Comparison of ENCODE assay signal across 11 cellular contexts in the genomic region with DNA sequence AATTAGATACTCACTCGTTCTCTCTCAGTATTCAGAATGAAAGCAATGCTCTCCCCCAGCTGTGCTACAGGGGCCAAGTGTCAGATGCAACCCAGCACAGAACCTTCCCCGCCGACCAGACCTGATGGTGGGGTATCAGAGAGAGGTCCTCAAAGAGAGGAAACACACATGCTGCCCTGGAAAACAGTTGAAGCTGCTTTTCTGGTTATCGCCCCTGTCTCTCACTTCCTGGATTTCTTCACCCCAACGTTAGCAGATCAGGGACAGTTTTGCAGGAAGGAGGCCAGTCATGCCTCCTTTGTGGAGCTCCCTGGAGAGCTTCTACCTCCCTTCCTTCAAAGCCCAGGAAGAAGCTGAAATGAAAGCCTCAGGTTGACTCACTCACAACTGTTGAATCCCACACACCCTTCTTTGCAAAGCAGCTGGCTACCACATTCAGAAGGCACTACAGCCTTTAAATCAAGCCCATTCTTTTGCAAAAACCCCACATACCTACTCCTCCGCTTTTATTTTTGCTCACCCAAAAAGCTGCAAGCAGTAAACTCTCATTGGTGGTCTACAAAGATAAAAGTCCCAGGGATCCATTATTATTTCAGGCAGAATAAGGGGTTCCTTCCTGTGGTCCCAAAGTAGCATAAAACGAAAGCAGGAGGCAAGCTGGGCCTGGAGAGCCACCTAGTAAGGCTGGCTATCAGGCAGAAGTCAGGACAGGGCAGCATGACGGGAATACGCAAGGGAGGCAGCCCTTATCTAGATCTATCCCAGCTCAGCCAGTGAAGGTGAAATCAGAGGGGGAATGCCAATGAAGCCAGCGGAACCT. TPM values are rescaled to one million over a fixed set of nuclear protein-coding genes. Genes with fewer than 3 reads are reported as not detected.
DNase-seq lines count a peak whose midpoint lies in the region; ATAC-seq and TF ChIP-seq lines count a peak whose summit lies in the region.
"Had no signal": no experiment of that assay in that cellular context is flagged by ENCODE, and none has a peak within 500 bp of the region (broad histone marks: within the 10 kb centered on the region; RNA-seq: fewer than 3 reads in every experiment).

No MANE protein-coding gene starts in this region.

- H3K4me1 ChIP-seq in HEK293 (ENCODE audit: control insufficient read depth, insufficient read depth, low read length) (peaks cover 2% of the 10 kb centered on the region), OCI-LY7 (ENCODE audit: insufficient read depth, low read length, poor library complexity, severe bottlenecking) (peaks cover 43% of the 10 kb centered on the region)

- H3K4me3 ChIP-seq in HEK293 (ENCODE audit: low read depth, low read length) (no peak overlapping the region), OCI-LY7 (ENCODE audit: low read depth, low read length, poor library complexity, severe bottlenecking) (peak overlapping the region; percentile 30)
- H3K4me3 ChIP-seq: dorsolateral prefrontal cortex had no signal

- BruUV-seq in OCI-LY7 (replicated peaks; lab: Mats Ljungman, UMichigan): no TSS peak

- intact Hi-C loops in OCI-LY7 (cut with micrococcal nuclease; ENCODE audit: unreplicated experiment): loop anchor here (2.0 kb wide), 2 partner anchors 24 to 54 kb away; a partner anchor contains a TSS

- H3K79me2 ChIP-seq in OCI-LY7 (ENCODE audit: insufficient read depth, low read depth, low read length): no peaks in the 10 kb centered on the region

- CTCF ChIA-PET in HEK293 (lab: Yijun Ruan, JAX) (interaction anchor here (0.6 kb wide), 1 partner anchor 43 kb away, joined by 4 read pairs; no protein-coding TSS in a partner anchor), OCI-LY7 (lab: Charles Lee; ENCODE audit: unreplicated experiment) (interaction anchor here (0.6 kb wide), 1 partner anchor 47 kb away, joined by 4 read pairs; no protein-coding TSS in a partner anchor)

- H3K27ac ChIP-seq in HEK293 (ENCODE audit: extremely low read depth, low read depth, low read length) (no peak overlapping the region), OCI-LY7 (ENCODE audit: low read depth, low read length, poor library complexity, severe bottlenecking) (peak overlapping the region; percentile 72)

- H3K4me2 ChIP-seq in OCI-LY7 (ENCODE audit: low read length): peak overlapping the region; percentile 64

- H3K9me3 ChIP-seq in HEK293 (ENCODE audit: control insufficient read depth, insufficient read depth, low read depth, low read length) (no peaks in the 10 kb centered on the region), OCI-LY7 (ENCODE audit: low read length) (peaks cover 13% of the 10 kb centered on the region)

- no peaks in the 10 kb centered on the region for H4K20me1 ChIP-seq in OCI-LY7 (ENCODE audit: insufficient read depth, low read length)

- TF ChIP-seq CTCF in GM13977 (IDR thresholded peaks at IDR 0.05; ENCODE audit: extremely low read depth, insufficient read depth, missing control alignments) (no peak), HEK293 (tag by site-specific recombination; IDR thresholded peaks at IDR 0.05) (no peak), OCI-LY7 (conservative IDR thresholded peaks at IDR 0.05; ENCODE audit: low read length) (no peak)

- ATAC-seq in left lobe of liver: peak; percentile 22

- peak overlapping the region; percentile 80 for H2AFZ ChIP-seq in OCI-LY7 (ENCODE audit: low read length)

- H3K36me3 ChIP-seq in HEK293 (ENCODE audit: control insufficient read depth in 2 of 2, insufficient read depth in 1 of 2, low read length in 2 of 2) (no peaks in the 10 kb centered on the region), OCI-LY7 (ENCODE audit: insufficient read depth, low read length) (peaks cover 14% of the 10 kb centered on the region)

- peak; percentile 37 for DNase-seq in GM13977 (ENCODE audit: low spot score)
- peak; percentile 56 for DNase-seq in OCI-LY7 (ENCODE audit: low spot score)
- DNase-seq in left lobe of liver (ENCODE audit: low spot score): no peak
- no peak for DNase-seq in COLO668 (lab: John Stamatoyannopoulos, UW; ENCODE audit: unreplicated experiment)
- DNase-seq in activated gamma-delta T cell treated with Interleukin-2 at 50 U/mL for 16 hours: no peak
- no peak for DNase-seq in retina
- DNase-seq in ureter (ENCODE audit: low spot score): no peak
- DNase-seq: activated T-cell treated with anti-CD3 and anti-CD28 coated beads, Interleukin-2, amount 50 U/mL, for 48 hours; dorsolateral prefrontal cortex; NCI-H524 treated with DMSO at 0.1 percent for 48 hours had no signal

- POLR2A ChIA-PET in HEK293 (lab: Yijun Ruan, JAX) (no interaction called here), OCI-LY7 (lab: Charles Lee) (interaction anchor here (0.8 to 0.9 kb wide), 2 partner anchors 9 to 12 kb away, joined by 3 to 4 read pairs; no protein-coding TSS in a partner anchor)

- H3K9me2 ChIP-seq in OCI-LY7 (ENCODE audit: insufficient read depth, low read length): no peaks in the 10 kb centered on the region

- in situ Hi-C loops in GM13977 (cut with MboI; ENCODE audit: low pct_unique_long_range_greater_than_20kb, low sequenced_read_pairs, unreplicated experiment): no loop called here

TF ChIP-seq in HEK293, 187 proteins besides CTCF, POLR2A, EP300 and RAD21 (continues in another document):
- TF ChIP-seq ZNF521 (tag by site-specific recombination; IDR thresholded peaks at IDR 0.05) (no peak), ZNF157 (tag by site-specific recombination; IDR thresholded peaks at IDR 0.05) (no peak), ZNF768 (tag by site-specific recombination; IDR thresholded peaks at IDR 0.05) (no peak), ZNF510 (tag by site-specific recombination; IDR thresholded peaks at IDR 0.05; ENCODE audit: insufficient replicate concordance) (no peak), ZBTB21 (tag by site-specific recombination; IDR thresholded peaks at IDR 0.05) (no peak), ZNF391 (tag by site-specific recombination; IDR thresholded peaks at IDR 0.05; ENCODE audit: borderline replicate concordance, low read depth) (no peak), HOXC10 (CRISPR knock-in tag; IDR thresholded peaks at IDR 0.05) (no peak), ZNF121 (tag by site-specific recombination; IDR thresholded peaks at IDR 0.05) (0 out of 2 replicates have a peak, but pooled peaks have one; percentile 25), GLIS1 (tag by site-specific recombination; IDR thresholded peaks at IDR 0.05) (no peak), MYNN (tag by site-specific recombination; IDR thresholded peaks at IDR 0.05; ENCODE audit: borderline replicate concordance) (no peak), ZXDB (tag by site-specific recombination; IDR thresholded peaks at IDR 0.05) (no peak), ZNF555 (tag by site-specific recombination; conservative IDR thresholded peaks at IDR 0.05) (no peak), SCRT1 (tag by site-specific recombination; IDR thresholded peaks at IDR 0.05; ENCODE audit: borderline replicate concordance) (peak; percentile 93), SCRT2 (tag by site-specific recombination; IDR thresholded peaks at IDR 0.05) (peak; percentile 95), ZNF274 (IDR thresholded peaks at IDR 0.05; ENCODE audit: low read length) (no peak), ZNF274 (tag by site-specific recombination; IDR thresholded peaks at IDR 0.05; ENCODE audit: borderline replicate concordance) (no peak)
- TF ChIP-seq, protein P1, sequence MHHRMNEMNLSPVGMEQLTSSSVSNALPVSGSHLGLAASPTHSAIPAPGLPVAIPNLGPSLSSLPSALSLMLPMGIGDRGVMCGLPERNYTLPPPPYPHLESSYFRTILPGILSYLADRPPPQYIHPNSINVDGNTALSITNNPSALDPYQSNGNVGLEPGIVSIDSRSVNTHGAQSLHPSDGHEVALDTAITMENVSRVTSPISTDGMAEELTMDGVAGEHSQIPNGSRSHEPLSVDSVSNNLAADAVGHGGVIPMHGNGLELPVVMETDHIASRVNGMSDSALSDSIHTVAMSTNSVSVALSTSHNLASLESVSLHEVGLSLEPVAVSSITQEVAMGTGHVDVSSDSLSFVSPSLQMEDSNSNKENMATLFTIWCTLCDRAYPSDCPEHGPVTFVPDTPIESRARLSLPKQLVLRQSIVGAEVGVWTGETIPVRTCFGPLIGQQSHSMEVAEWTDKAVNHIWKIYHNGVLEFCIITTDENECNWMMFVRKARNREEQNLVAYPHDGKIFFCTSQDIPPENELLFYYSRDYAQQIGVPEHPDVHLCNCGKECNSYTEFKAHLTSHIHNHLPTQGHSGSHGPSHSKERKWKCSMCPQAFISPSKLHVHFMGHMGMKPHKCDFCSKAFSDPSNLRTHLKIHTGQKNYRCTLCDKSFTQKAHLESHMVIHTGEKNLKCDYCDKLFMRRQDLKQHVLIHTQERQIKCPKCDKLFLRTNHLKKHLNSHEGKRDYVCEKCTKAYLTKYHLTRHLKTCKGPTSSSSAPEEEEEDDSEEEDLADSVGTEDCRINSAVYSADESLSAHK (tag by site-specific recombination; IDR thresholded peaks at IDR 0.05): no peak
- TF ChIP-seq, protein P2, sequence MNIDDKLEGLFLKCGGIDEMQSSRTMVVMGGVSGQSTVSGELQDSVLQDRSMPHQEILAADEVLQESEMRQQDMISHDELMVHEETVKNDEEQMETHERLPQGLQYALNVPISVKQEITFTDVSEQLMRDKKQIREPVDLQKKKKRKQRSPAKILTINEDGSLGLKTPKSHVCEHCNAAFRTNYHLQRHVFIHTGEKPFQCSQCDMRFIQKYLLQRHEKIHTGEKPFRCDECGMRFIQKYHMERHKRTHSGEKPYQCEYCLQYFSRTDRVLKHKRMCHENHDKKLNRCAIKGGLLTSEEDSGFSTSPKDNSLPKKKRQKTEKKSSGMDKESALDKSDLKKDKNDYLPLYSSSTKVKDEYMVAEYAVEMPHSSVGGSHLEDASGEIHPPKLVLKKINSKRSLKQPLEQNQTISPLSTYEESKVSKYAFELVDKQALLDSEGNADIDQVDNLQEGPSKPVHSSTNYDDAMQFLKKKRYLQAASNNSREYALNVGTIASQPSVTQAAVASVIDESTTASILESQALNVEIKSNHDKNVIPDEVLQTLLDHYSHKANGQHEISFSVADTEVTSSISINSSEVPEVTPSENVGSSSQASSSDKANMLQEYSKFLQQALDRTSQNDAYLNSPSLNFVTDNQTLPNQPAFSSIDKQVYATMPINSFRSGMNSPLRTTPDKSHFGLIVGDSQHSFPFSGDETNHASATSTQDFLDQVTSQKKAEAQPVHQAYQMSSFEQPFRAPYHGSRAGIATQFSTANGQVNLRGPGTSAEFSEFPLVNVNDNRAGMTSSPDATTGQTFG (tag by site-specific recombination; IDR thresholded peaks at IDR 0.05; ENCODE audit: borderline replicate concordance): no peak

RNA-seq across cellular contexts. Expression of a gene that starts 23.3 kb away (rescaled TPM):
- 31.9 and 39.2 TPM in 2 replicates for total RNA-seq in OCI-LY7 (2014; rRNA removed; shearing (Covaris generic))
- 31.5 and 36.3 TPM in 2 replicates for total RNA-seq in OCI-LY7 (2022)
- 27.2 TPM for total RNA-seq in left lobe of liver
- total RNA-seq in ureter: 81.6 TPM

Comparison
In these comparisons a context has a peak if more than half of its experiments do, and no peak if none do; other contexts are left out.
1. DNase-seq: peak in GM13977 (single experiment) and OCI-LY7 (single experiment); none in left lobe of liver (single experiment), COLO668 (single experiment), activated gamma-delta T cell treated with Interleukin-2 at 50 U/mL for 16 hours (single experiment), retina (single experiment) and ureter (single experiment).